8 cellular contexts compared by ENCODE assay signal in genomic region chr11:62614275-62614674, GRCh38. TPM values are rescaled to one million over a fixed set of nuclear protein-coding genes. Genes with fewer than 3 reads are reported as not detected.
DNase-seq lines count a peak whose midpoint lies in the region; ATAC-seq and TF ChIP-seq lines count a peak whose summit lies in the region.
"Had no signal": no experiment of that assay in that cellular context is flagged by ENCODE, and none has a peak within 500 bp of the region (broad histone marks: within the 10 kb centered on the region; RNA-seq: fewer than 3 reads in every experiment).

No MANE protein-coding gene starts in this region.

- H3K4ac ChIP-seq in IMR-90 (ENCODE audit: low read depth, low read length) = no peak overlapping the region

- no peak overlapping the region for H4K5ac ChIP-seq in IMR-90 (ENCODE audit: low read depth, low read length)

- H3K9ac ChIP-seq in IMR-90 (ENCODE audit: low read depth, low read length) = no peak overlapping the region

- TF ChIP-seq CTCF in IMR-90 (conservative IDR thresholded peaks at IDR 0.05; ENCODE audit: low read depth, low read length) (no peak), glutamatergic neuron (IDR thresholded peaks at IDR 0.05; ENCODE audit: partially characterized antibody, unreplicated experiment) (no peak), GM13977 (IDR thresholded peaks at IDR 0.05; ENCODE audit: extremely low read depth, insufficient read depth, missing control alignments) (no peak)

- no peaks in the 10 kb centered on the region for H3K9me3 ChIP-seq in IMR-90 (ENCODE audit: control insufficient read depth, insufficient read depth, low read length)
- H3K9me3 ChIP-seq: ovary had no signal

- no peak overlapping the region for H4K8ac ChIP-seq in IMR-90 (ENCODE audit: low read depth in 2 of 2, low read length in 2 of 2)

- H2BK15ac ChIP-seq in IMR-90 (ENCODE audit: low read depth, low read length) = no peak overlapping the region

- POLR2A ChIA-PET in IMR-90 (lab: Charles Lee; ENCODE audit: unreplicated experiment) = no interaction called here
- POLR2A ChIA-PET in activated CD8-positive, alpha-beta T cell treated with anti-CD3 and anti-CD28 coated beads, Interleukin-2, amount 10 ng/mL, durations not matched to agents 7 days and 5 days (lab: Charles Lee) = interaction anchor here (1.4 to 1.5 kb wide), 2 partner anchors 23 to 51 kb away, joined by 5 to 6 read pairs; partner anchors contain the start of genes C11orf98, CSKMT and TUT1

- no peak overlapping the region for H3K18ac ChIP-seq in IMR-90 (ENCODE audit: low read depth, low read length)

- no peak for DNase-seq in IMR-90
- no peak for DNase-seq in activated CD8-positive, alpha-beta T cell treated with anti-CD3 and anti-CD28 coated beads, Interleukin-2, amount 10 ng/mL, durations not matched to agents 7 days and 5 days
- no peak for DNase-seq in glutamatergic neuron
- DNase-seq in stimulated activated CD8-positive, alpha-beta memory T cell treated with anti-CD3 and anti-CD28 coated beads, Interleukin-4, amount 100 ng/mL, for 48 hours = peak; percentile 64
- DNase-seq in GM13977 (ENCODE audit: low spot score) = no peak
- DNase-seq in NCI-H2107 treated with DMSO at 0.1 percent for 48 hours (lab: John Stamatoyannopoulos, UW; ENCODE audit: unreplicated experiment) = no peak
- DNase-seq in NCI-H345 (lab: John Stamatoyannopoulos, UW) = no peak

- no peak overlapping the region for H3K4me3 ChIP-seq in IMR-90 (ENCODE audit: insufficient read depth, low read depth, low read length)
- H3K4me3 ChIP-seq: ovary had no signal

- CTCF ChIA-PET in IMR-90 (lab: Yijun Ruan, JAX) = no interaction called here
- CTCF ChIA-PET in activated CD8-positive, alpha-beta T cell treated with anti-CD3 and anti-CD28 coated beads, Interleukin-2, amount 10 ng/mL, durations not matched to agents 7 days and 5 days (lab: Charles Lee) = interaction anchor here (4.4 kb wide), 1 partner anchor 22 kb away, joined by 24 read pairs; the partner anchor contains the start of gene TUT1

- intact Hi-C loops in IMR-90 (cut with micrococcal nuclease) = loop anchor here (5.0 kb wide), 1 partner anchor 248 kb away; no protein-coding TSS in a partner anchor

- no peak overlapping the region for H2AK5ac ChIP-seq in IMR-90 (ENCODE audit: low read depth, low read length)

- H3K56ac ChIP-seq in IMR-90 (ENCODE audit: extremely low read depth, insufficient read depth, low read length) = no peak overlapping the region

- no peak overlapping the region for H3K14ac ChIP-seq in IMR-90 (replicated peaks; ENCODE audit: low read depth, low read length)

- no peak overlapping the region for H3K4me3 Mint-ChIP-seq in activated CD8-positive, alpha-beta T cell treated with anti-CD3 and anti-CD28 coated beads, Interleukin-2, amount 10 ng/mL, durations not matched to agents 7 days and 5 days
- H3K4me3 Mint-ChIP-seq in glutamatergic neuron (ENCODE audit: unreplicated experiment) = peak overlapping the region; percentile 15

- no peak overlapping the region for H2BK20ac ChIP-seq in IMR-90 (ENCODE audit: low read depth, low read length)

- no peak overlapping the region for H2BK5ac ChIP-seq in IMR-90 (ENCODE audit: low read depth, low read length, poor library complexity, severe bottlenecking)

- BruUV-seq in IMR-90 (replicated peaks; lab: Mats Ljungman, UMichigan) = no TSS peak

- H3K4me1 Mint-ChIP-seq in activated CD8-positive, alpha-beta T cell treated with anti-CD3 and anti-CD28 coated beads, Interleukin-2, amount 10 ng/mL, durations not matched to agents 7 days and 5 days (ENCODE audit: low read depth) = peaks cover 48% of the 10 kb centered on the region
- peaks cover 4% of the 10 kb centered on the region for H3K4me1 Mint-ChIP-seq in glutamatergic neuron (ENCODE audit: low read depth, unreplicated experiment)

- no peak overlapping the region for H4K91ac ChIP-seq in IMR-90 (ENCODE audit: insufficient read depth, low read depth, low read length)

- no peak overlapping the region for H2BK120ac ChIP-seq in IMR-90 (ENCODE audit: low read depth, low read length)

- in situ Hi-C loops in IMR-90 (cut with MboI; ENCODE audit: low sequenced_read_pairs) (no loop called here), GM13977 (cut with MboI; ENCODE audit: low pct_unique_long_range_greater_than_20kb, low sequenced_read_pairs, unreplicated experiment) (no loop called here)

- no peaks in the 10 kb centered on the region for H3K27me3 Mint-ChIP-seq in activated CD8-positive, alpha-beta T cell treated with anti-CD3 and anti-CD28 coated beads, Interleukin-2, amount 10 ng/mL, durations not matched to agents 7 days and 5 days (ENCODE audit: low read depth)
- peaks cover 7% of the 10 kb centered on the region for H3K27me3 Mint-ChIP-seq in glutamatergic neuron (ENCODE audit: unreplicated experiment)

- TF ChIP-seq RAD21 in IMR-90 (IDR thresholded peaks at IDR 0.05; ENCODE audit: low read length) = no peak

- peaks cover 28% of the 10 kb centered on the region for H3K36me3 ChIP-seq in IMR-90 (ENCODE audit: control insufficient read depth, insufficient read depth, low read length)
- H3K36me3 ChIP-seq: ovary had no signal

- peaks cover 19 to 25% of the 10 kb centered on the region in 2 experiments for H3K79me1 ChIP-seq in IMR-90 (ENCODE audit: low read depth in 1 of 2, low read length in 2 of 2)

- dilution Hi-C loops in IMR-90 (cut with HindIII; ENCODE audit: low sequenced_read_pairs, unreplicated experiment) = no loop called here

- no peaks in the 10 kb centered on the region for H3K9me1 ChIP-seq in IMR-90 (ENCODE audit: insufficient read depth, low read length)

- no peak overlapping the region for H3K4me2 ChIP-seq in IMR-90 (ENCODE audit: low read depth, low read length)

- peaks cover 11% of the 10 kb centered on the region for H4K20me1 ChIP-seq in IMR-90 (ENCODE audit: insufficient read depth, low read length)

- no peaks in the 10 kb centered on the region for H3K27me3 ChIP-seq in IMR-90 (ENCODE audit: control insufficient read depth, insufficient read depth, low read length)
- H3K27me3 ChIP-seq: ovary had no signal

- peak overlapping the region; percentile 81 for H3K27ac Mint-ChIP-seq in activated CD8-positive, alpha-beta T cell treated with anti-CD3 and anti-CD28 coated beads, Interleukin-2, amount 10 ng/mL, durations not matched to agents 7 days and 5 days
- peak overlapping the region; percentile 48 for H3K27ac Mint-ChIP-seq in glutamatergic neuron (ENCODE audit: unreplicated experiment)

- no peak overlapping the region for H3K23ac ChIP-seq in IMR-90 (ENCODE audit: low read depth, low read length)

- no peak overlapping the region for H2AFZ ChIP-seq in IMR-90 (replicated peaks; ENCODE audit: low read length, poor library complexity)

- H3K4me1 ChIP-seq in IMR-90 (ENCODE audit: control insufficient read depth, insufficient read depth, low read length) = peaks cover 10% of the 10 kb centered on the region

- TF ChIP-seq POLR2A in IMR-90 (IDR thresholded peaks at IDR 0.05; ENCODE audit: low read depth, low read length) = no peak

- WGBS in IMR-90 (ENCODE audit: extremely low coverage in 2 of 2, insufficient read length in 1 of 2), 2 experiments = 89% methylated on average over 5 of the region's 8 CpGs; no CpG with 5 or more reads in 1 of the 2 experiments

- no peak overlapping the region for H2AK9ac ChIP-seq in IMR-90 (replicated peaks; ENCODE audit: low read depth, low read length, poor library complexity)

- no peaks in the 10 kb centered on the region for H3K9me3 Mint-ChIP-seq in activated CD8-positive, alpha-beta T cell treated with anti-CD3 and anti-CD28 coated beads, Interleukin-2, amount 10 ng/mL, durations not matched to agents 7 days and 5 days (ENCODE audit: insufficient read depth)
- H3K9me3 Mint-ChIP-seq in glutamatergic neuron (ENCODE audit: unreplicated experiment) = peaks cover 5% of the 10 kb centered on the region

- no peak for ATAC-seq in IMR-90 (ENCODE audit: low read depth)
- ATAC-seq in activated CD8-positive, alpha-beta T cell treated with anti-CD3 and anti-CD28 coated beads, Interleukin-2, amount 10 ng/mL, durations not matched to agents 7 days and 5 days = no peak

- no peak overlapping the region for H3K27ac ChIP-seq in IMR-90 (ENCODE audit: insufficient read depth, low read length)

- peaks cover 30% of the 10 kb centered on the region for H3K36me3 Mint-ChIP-seq in activated CD8-positive, alpha-beta T cell treated with anti-CD3 and anti-CD28 coated beads, Interleukin-2, amount 10 ng/mL, durations not matched to agents 7 days and 5 days (ENCODE audit: low read depth)
- no peaks in the 10 kb centered on the region for H3K36me3 Mint-ChIP-seq in glutamatergic neuron (ENCODE audit: unreplicated experiment)

RNA-seq across cellular contexts. Expression of gene ROM1, which starts 1.2 kb away (rescaled TPM):
- total RNA-seq in IMR-90 (2012; rRNA removed) = 2.2 TPM in 2 replicates
- polyA plus RNA-seq in IMR-90 (2012; rRNA removed) = 1.7 and 2.5 TPM in 2 replicates
- polyA plus RNA-seq in IMR-90 (2012; cell fraction: cytosol; rRNA removed) = 3.4 and 3.8 TPM in 2 replicates
- 2.1 and 3.1 TPM in 2 replicates for polyA plus RNA-seq in IMR-90 (2012; cell fraction: nucleus; rRNA removed; ENCODE audit: low replicate concordance)
- total RNA-seq in activated CD8-positive, alpha-beta T cell treated with anti-CD3 and anti-CD28 coated beads, Interleukin-2, amount 10 ng/mL, durations not matched to agents 7 days and 5 days = 1 to 10 TPM; 1.3 to 2.0 TPM
- total RNA-seq in glutamatergic neuron (ENCODE audit: unreplicated experiment) = 1.3 TPM

RNA-seq across cellular contexts. Expression of gene EML3, which starts 1.7 kb away (rescaled TPM):
- total RNA-seq in IMR-90 (2012; rRNA removed) (4.4 and 5.0 TPM in 2 replicates), glutamatergic neuron (ENCODE audit: unreplicated experiment) (26.7 TPM)
- polyA plus RNA-seq in IMR-90 (2012; rRNA removed) = 24.7 and 26.1 TPM in 2 replicates
- polyA plus RNA-seq in IMR-90 (2012; cell fraction: cytosol; rRNA removed) = 13.6 and 18.0 TPM in 2 replicates
- polyA plus RNA-seq in IMR-90 (2012; cell fraction: nucleus; rRNA removed; ENCODE audit: low replicate concordance) = 158 and 257 TPM in 2 replicates
- 100 to 1,000 TPM; 120 to 144 TPM for total RNA-seq in activated CD8-positive, alpha-beta T cell treated with anti-CD3 and anti-CD28 coated beads, Interleukin-2, amount 10 ng/mL, durations not matched to agents 7 days and 5 days

RNA-seq across cellular contexts. Expression of gene B3GAT3, which starts 7.5 kb away (rescaled TPM):
- total RNA-seq in IMR-90 (2012; rRNA removed) (10.4 and 10.6 TPM in 2 replicates), glutamatergic neuron (ENCODE audit: unreplicated experiment) (71.6 TPM)
- polyA plus RNA-seq in IMR-90 (2012; rRNA removed) = 38.4 and 51.7 TPM in 2 replicates
- polyA plus RNA-seq in IMR-90 (2012; cell fraction: cytosol; rRNA removed) = 40.2 and 66.9 TPM in 2 replicates
- polyA plus RNA-seq in IMR-90 (2012; cell fraction: nucleus; rRNA removed; ENCODE audit: low replicate concordance) = 32.1 and 121 TPM in 2 replicates
- 10 to 100 TPM; 63.0 to 64.8 TPM for total RNA-seq in activated CD8-positive, alpha-beta T cell treated with anti-CD3 and anti-CD28 coated beads, Interleukin-2, amount 10 ng/mL, durations not matched to agents 7 days and 5 days

RNA-seq across cellular contexts. Expression of gene MTA2, which starts 12.6 kb away (rescaled TPM):
- 126 and 136 TPM in 2 replicates for total RNA-seq in IMR-90 (2012; rRNA removed)
- 28.0 and 34.8 TPM in 2 replicates for polyA plus RNA-seq in IMR-90 (2012; rRNA removed)
- 14.4 and 18.0 TPM in 2 replicates for polyA plus RNA-seq in IMR-90 (2012; cell fraction: cytosol; rRNA removed)
- 35.6 and 60.7 TPM in 2 replicates for polyA plus RNA-seq in IMR-90 (2012; cell fraction: nucleus; rRNA removed; ENCODE audit: low replicate concordance)
- total RNA-seq in activated CD8-positive, alpha-beta T cell treated with anti-CD3 and anti-CD28 coated beads, Interleukin-2, amount 10 ng/mL, durations not matched to agents 7 days and 5 days = 100 to 1,000 TPM; 249 to 273 TPM
- 172 TPM for total RNA-seq in glutamatergic neuron (ENCODE audit: unreplicated experiment)

RNA-seq across cellular contexts. Expression of gene TUT1, which starts 23.0 kb away (rescaled TPM):
- total RNA-seq in IMR-90 (2012; rRNA removed) (3.3 and 4.3 TPM in 2 replicates), glutamatergic neuron (ENCODE audit: unreplicated experiment) (29.7 TPM)
- polyA plus RNA-seq in IMR-90 (2012; rRNA removed) = 10.1 TPM in 2 replicates
- 8.4 and 9.3 TPM in 2 replicates for polyA plus RNA-seq in IMR-90 (2012; cell fraction: cytosol; rRNA removed)
- polyA plus RNA-seq in IMR-90 (2012; cell fraction: nucleus; rRNA removed; ENCODE audit: low replicate concordance) = 42.6 and 48.7 TPM in 2 replicates
- 10 to 100 TPM; 22.2 to 25.0 TPM for total RNA-seq in activated CD8-positive, alpha-beta T cell treated with anti-CD3 and anti-CD28 coated beads, Interleukin-2, amount 10 ng/mL, durations not matched to agents 7 days and 5 days
